Comparison of ENCODE assay signal across 19 cellular contexts in genomic region chr14:74848768-74849167, GRCh38. TPM values are rescaled to one million over a fixed set of nuclear protein-coding genes. Genes with fewer than 3 reads are reported as not detected.
"Had no signal": no experiment of that assay in that cellular context is flagged by ENCODE, and none has a peak within 500 bp of the region (broad histone marks: within the 10 kb centered on the region; RNA-seq: fewer than 3 reads in every experiment).

No MANE protein-coding gene starts in this region.

- H3K27me3 ChIP-seq: dorsolateral prefrontal cortex, esophagus squamous epithelium, right lobe of liver, spleen had no signal

- H3K36me3 ChIP-seq: esophagus squamous epithelium, left ventricle myocardium inferior, right lobe of liver, spleen had no signal

- DNase-seq: activated CD8-positive, alpha-beta memory T cell treated with anti-CD3 and anti-CD28 coated beads, Interleukin-2, amount 10 ng/mL, durations not matched to agents 7 days and 5 days; activated effector memory CD4-positive, alpha-beta T cell treated with Interleukin-2 at 50 U/mL for 16 hours; activated T-cell treated with anti-CD3 and anti-CD28 coated beads, Interleukin-2, amount 50 U/mL, for 24 hours; amygdala; dorsolateral prefrontal cortex; esophagus squamous epithelium; kidney; left ventricle myocardium inferior; mesenchymal stem cell; nephron progenitor cell; psoas muscle; right lobe of liver; spleen; stimulated activated CD4-positive, alpha-beta T cell treated with anti-CD3 and anti-CD28 coated beads, Interleukin-1b, Interleukin-23, amount 100 ng/mL, for 48 hours; stimulated activated naive CD4-positive, alpha-beta T cell had no signal

- FAIRE-seq: endometrium, kidney had no signal

- H3K4me3 ChIP-seq: dorsolateral prefrontal cortex, esophagus squamous epithelium, left ventricle myocardium inferior, psoas muscle, right lobe of liver, spleen had no signal

- ATAC-seq: activated CD4-positive, CD25-positive, alpha-beta regulatory T cell treated with anti-CD3 and anti-CD28 coated beads, Interleukin-2, amount 50 U/mL, for 24 hours; activated CD8-positive, alpha-beta memory T cell treated with anti-CD3 and anti-CD28 coated beads, Interleukin-2, amount 10 ng/mL, durations not matched to agents 7 days and 5 days; psoas muscle; right lobe of liver had no signal

RNA-seq across cellular contexts. Expression of gene PROX2, which starts 27.2 kb away (rescaled TPM):
- total RNA-seq: chondrocyte, esophagus squamous epithelium, kidney, left ventricle myocardium inferior, osteoblast, psoas muscle, right lobe of liver had no signal
